ENCODE assay signal across 8 cellular contexts in genomic region chr18:35289293-35290069, GRCh38. TPM values are rescaled to one million over a fixed set of nuclear protein-coding genes. Genes with fewer than 3 reads are reported as not detected.
DNase-seq lines count a peak whose midpoint lies in the region; ATAC-seq and TF ChIP-seq lines count a peak whose summit lies in the region.

No MANE protein-coding gene starts in this region.

- peaks cover 44% of the 10 kb centered on the region for H3K36me3 ChIP-seq in Karpas-422 (ENCODE audit: insufficient read depth, low read length)
- H3K36me3 ChIP-seq in cardiac muscle cell, result peaks cover under 1% of the 10 kb centered on the region

- H3K27me3 ChIP-seq in Karpas-422 (ENCODE audit: low read length) (no peaks in the 10 kb centered on the region), cardiac muscle cell (no peaks in the 10 kb centered on the region)

- no peaks in the 10 kb centered on the region for H4K20me1 ChIP-seq in Karpas-422 (ENCODE audit: insufficient read depth, low read depth, low read length)

- H3K27ac ChIP-seq in Karpas-422 (ENCODE audit: low read length), result peak overlapping the region; percentile 79
- H3K27ac ChIP-seq in cardiac muscle cell, result peak overlapping the region; percentile 84

- peak overlapping the region; percentile 64 for H2AFZ ChIP-seq in Karpas-422 (ENCODE audit: low read length)

- ATAC-seq in GM21786 (IDR thresholded peaks at IDR 0.05; ENCODE audit: unreplicated experiment), result peak; percentile 34

- H3K9me3 ChIP-seq in Karpas-422 (ENCODE audit: low read length) (peaks cover 28% of the 10 kb centered on the region), cardiac muscle cell (ENCODE audit: low read depth) (no peaks in the 10 kb centered on the region)

- DNase-seq in Karpas-422 (peak; percentile 79), cardiac muscle cell (ENCODE audit: low read depth in 1 of 2, low spot score in 1 of 2) (peak; percentile 1 to 20), pons (ENCODE audit: low spot score) (peak; percentile 30), NCI-H1048 (lab: John Stamatoyannopoulos, UW) (no peak), NOMO-1 (lab: John Stamatoyannopoulos, UW; ENCODE audit: unreplicated experiment in 2 of 2) (no peak)
- DNase-seq in activated naive CD4-positive, alpha-beta T cell treated with anti-CD3 and anti-CD28 coated beads, Interleukin-2, amount 50 U/mL, for 16 hours, result peak; percentile 37

- peaks cover 96% of the 10 kb centered on the region for H3K79me2 ChIP-seq in Karpas-422 (ENCODE audit: low read length)

- H3K4me3 ChIP-seq in GM08714 (ENCODE audit: low read length) (peak overlapping the region; percentile 83), Karpas-422 (ENCODE audit: low read length) (peak overlapping the region; percentile 99), cardiac muscle cell (peak overlapping the region; percentile 67)

- H3K9ac ChIP-seq in Karpas-422 (ENCODE audit: low read length), result peak overlapping the region; percentile 98

- H3K4me1 ChIP-seq in Karpas-422 (ENCODE audit: low read length) (peaks cover 19% of the 10 kb centered on the region), cardiac muscle cell (ENCODE audit: low read depth) (no peaks in the 10 kb centered on the region)

- no peak for TF ChIP-seq CTCF in cardiac muscle cell (IDR thresholded peaks at IDR 0.05; ENCODE audit: low read depth, low read length)

- H3K4me2 ChIP-seq in Karpas-422 (ENCODE audit: low read depth, low read length, poor library complexity, severe bottlenecking), result peak overlapping the region; percentile 88

- H3K9me2 ChIP-seq in Karpas-422 (replicated peaks; ENCODE audit: insufficient read depth, low read length), result no peaks in the 10 kb centered on the region

RNA-seq across cellular contexts. Expression of gene ZSCAN30, which starts 0.5 kb away (rescaled TPM):
- total RNA-seq in Karpas-422 (2014; rRNA removed; shearing (Covaris generic); ENCODE audit: low replicate concordance), result 22.0 and 27.4 TPM in 2 replicates
- total RNA-seq in cardiac muscle cell, result 19.7 and 29.5 TPM in 2 replicates
- 19.5 and 36.9 TPM in 2 replicates for polyA plus RNA-seq in cardiac muscle cell

RNA-seq across cellular contexts. Expression of gene ZNF397, which starts 48.6 kb away (rescaled TPM):
- 31.7 and 36.4 TPM in 2 replicates for total RNA-seq in Karpas-422 (2014; rRNA removed; shearing (Covaris generic); ENCODE audit: low replicate concordance)
- 16.8 and 21.5 TPM in 2 replicates for total RNA-seq in cardiac muscle cell
- 8.8 and 10.2 TPM in 2 replicates for polyA plus RNA-seq in cardiac muscle cell

RNA-seq across cellular contexts. Expression of gene ZNF24, which starts 54.7 kb away (rescaled TPM):
- 26.1 and 42.6 TPM in 2 replicates for total RNA-seq in Karpas-422 (2014; rRNA removed; shearing (Covaris generic); ENCODE audit: low replicate concordance)
- total RNA-seq in cardiac muscle cell, result 30.7 and 38.5 TPM in 2 replicates
- polyA plus RNA-seq in cardiac muscle cell, result 41.1 and 55.4 TPM in 2 replicates

Comparison
In these comparisons a context has a peak if more than half of its experiments do, and no peak if none do; other contexts are left out.
1. DNase-seq: peak in Karpas-422 (single experiment), activated naive CD4-positive, alpha-beta T cell treated with anti-CD3 and anti-CD28 coated beads, Interleukin-2, amount 50 U/mL, for 16 hours (single experiment), cardiac muscle cell (2 of 2) and pons (single experiment); none in NCI-H1048 (single experiment) and NOMO-1 (0 of 2).
2. Peak in every context shown above with its lines, with median percentiles within 50 percentile points of each other: H3K4me3 ChIP-seq.